14 cellular contexts compared by ENCODE assay signal in genomic region chr9:93653762-93654161, GRCh38.
"Had no signal": no experiment of that assay in that cellular context is flagged by ENCODE, and none has a peak within 500 bp of the region (broad histone marks: within the 10 kb centered on the region; RNA-seq: fewer than 3 reads in every experiment).

No MANE protein-coding gene starts in this region.

- H3K4me1 Mint-ChIP-seq: nephron had no signal

- DNase-seq: activated CD4-positive, alpha-beta T cell treated with anti-CD3 and anti-CD28 coated beads, Interleukin-2, amount 50 U/mL, for 4 hours; activated gamma-delta T cell; activated T-cell treated with anti-CD3 and anti-CD28 coated beads, Interleukin-2, amount 50 U/mL, for 4 hours; caudate nucleus; colonic mucosa; effector CD8-positive, alpha-beta T cell; esophagus squamous epithelium; hippocampal formation; mesendoderm; stimulated activated CD4-positive, alpha-beta T cell treated with anti-CD3 and anti-CD28 coated beads, Interleukin-12 subunit alpha, Interleukin-12 subunit beta, amount 100 ng/mL, for 4 hours; stimulated activated CD4-positive, alpha-beta T cell treated with anti-CD3 and anti-CD28 coated beads, Interleukin-2, amount 100 ng/mL, for 24 hours had no signal

- H3K27ac Mint-ChIP-seq: nephron had no signal

- H3K9me3 Mint-ChIP-seq: activated T-cell treated with anti-CD3 and anti-CD28 coated beads, Interleukin-2, amount 50 U/mL, for 4 hours; nephron had no signal

- H3K4me3 Mint-ChIP-seq: activated T-cell treated with anti-CD3 and anti-CD28 coated beads, Interleukin-2, amount 50 U/mL, for 4 hours; nephron had no signal

- ATAC-seq: activated CD4-positive, CD25-positive, alpha-beta regulatory T cell treated with anti-CD3 and anti-CD28 coated beads, Interleukin-2, amount 50 U/mL, for 24 hours; activated T-cell treated with anti-CD3 and anti-CD28 coated beads, Interleukin-2, amount 50 U/mL, for 4 hours; psoas muscle had no signal
